ENCODE assay signal across 10 cellular contexts in genomic region chr6:33273924-33274902, GRCh38. TPM values are rescaled to one million over a fixed set of nuclear protein-coding genes. Genes with fewer than 3 reads are reported as not detected.
DNase-seq lines count a peak whose midpoint lies in the region; ATAC-seq, FAIRE-seq and TF ChIP-seq lines count a peak whose summit lies in the region.
"Had no signal": no experiment of that assay in that cellular context is flagged by ENCODE, and none has a peak within 500 bp of the region (broad histone marks: within the 10 kb centered on the region; RNA-seq: fewer than 3 reads in every experiment).

No MANE protein-coding gene starts in this region.

- H3K27ac Mint-ChIP-seq in CD4-positive, CD25-positive, alpha-beta regulatory T cell, result peak overlapping the region; percentile 72 to 99 (median 91)

- RAD21 ChIA-PET in GM12878 (lab: Charles Lee; ENCODE audit: unreplicated experiment), result no interaction called here

- no peaks in the 10 kb centered on the region for H3K9me3 Mint-ChIP-seq in CD4-positive, CD25-positive, alpha-beta regulatory T cell

- no peak overlapping the region for H4K5ac ChIP-seq in mesendoderm (ENCODE audit: low read length)

- peaks cover 31% of the 10 kb centered on the region for H3K36me3 ChIP-seq in CD4-positive, CD25-positive, alpha-beta regulatory T cell (ENCODE audit: control insufficient read depth, insufficient read depth, low read length)
- H3K36me3 ChIP-seq in HUES64 (ENCODE audit: insufficient read depth, low read length) (peaks cover 59% of the 10 kb centered on the region), GM12878 (ENCODE audit: control insufficient read depth in 2 of 2, insufficient read depth in 2 of 2, low read length in 1 of 2) (peaks cover 17 to 19% of the 10 kb centered on the region in 2 experiments), mesendoderm (ENCODE audit: control insufficient read depth, insufficient read depth, low read length) (peaks cover 15% of the 10 kb centered on the region)

- no TSS peak for BruUV-seq in GM12878 (replicated peaks; lab: Mats Ljungman, UMichigan)

- peak overlapping the region; percentile 94 to 100 (median 98) for H3K4me3 Mint-ChIP-seq in CD4-positive, CD25-positive, alpha-beta regulatory T cell

- peaks cover 70% of the 10 kb centered on the region for H3K79me2 ChIP-seq in GM12878 (ENCODE audit: control insufficient read depth, insufficient read depth, low read length)
- peaks cover 37% of the 10 kb centered on the region for H3K79me2 ChIP-seq in mesendoderm (ENCODE audit: control insufficient read depth, insufficient read depth, low read length)

- no peak overlapping the region for H2BK5ac ChIP-seq in mesendoderm (ENCODE audit: low read length)

- TF ChIP-seq POLR2A in GM12878 (IDR thresholded peaks at IDR 0.05; ENCODE audit: low read depth, low read length), result peak; percentile 51

- in situ Hi-C loops in GM12878 (cut with MboI), result no loop called here

- peak overlapping the region; percentile 97 for H3K9ac ChIP-seq in HUES64 (ENCODE audit: low read depth, low read length)
- peak overlapping the region; percentile 88 for H3K9ac ChIP-seq in GM12878 (ENCODE audit: control insufficient read depth, insufficient read depth, low read length)
- H3K9ac ChIP-seq in mesendoderm (ENCODE audit: low read length), result peak overlapping the region; percentile 100

- POLR2A ChIA-PET in GM12878 (lab: Charles Lee), result no interaction called here

- H3K4me3 ChIP-seq in CD4-positive, CD25-positive, alpha-beta regulatory T cell (ENCODE audit: low read depth, low read length), result peak overlapping the region; percentile 96
- H3K4me3 ChIP-seq in HUES64 (ENCODE audit: low read length) (peak overlapping the region; percentile 79), GM12878 (peak overlapping the region; percentile 87), mesendoderm (ENCODE audit: low read length) (peak overlapping the region; percentile 16)

- no peaks in the 10 kb centered on the region for H3K27me3 Mint-ChIP-seq in CD4-positive, CD25-positive, alpha-beta regulatory T cell

- peaks cover 21% of the 10 kb centered on the region for H3K36me3 Mint-ChIP-seq in CD4-positive, CD25-positive, alpha-beta regulatory T cell

- TF ChIP-seq EP300 in GM12878 (IDR thresholded peaks at IDR 0.05; ENCODE audit: borderline replicate concordance in 1 of 2, control insufficient read depth in 1 of 2, low read depth in 2 of 2, low read length in 2 of 2), result no peak

- no peak overlapping the region for H3K23ac ChIP-seq in mesendoderm (ENCODE audit: low read length)

- no peak overlapping the region for H2BK15ac ChIP-seq in mesendoderm (replicated peaks; ENCODE audit: low read depth)

- TF ChIP-seq CTCF in GM12878 (IDR thresholded peaks at IDR 0.05 in 2 of 3, conservative IDR thresholded peaks at IDR 0.05 in 1 of 3; ENCODE audit: control insufficient read depth in 2 of 3, extremely low read depth in 1 of 3, insufficient read depth in 1 of 3, low read depth in 3 of 3, low read length in 3 of 3), result no peak

- H3K27me3 ChIP-seq in CD4-positive, CD25-positive, alpha-beta regulatory T cell (ENCODE audit: control insufficient read depth, insufficient read depth, low read length), result no peaks in the 10 kb centered on the region
- H3K27me3 ChIP-seq in HUES64 (ENCODE audit: insufficient read depth, low read length) (no peaks in the 10 kb centered on the region), GM12878 (replicated peaks in 1 of 2; ENCODE audit: control insufficient read depth in 2 of 2, insufficient read depth in 2 of 2, low read length in 1 of 2) (no peaks in the 10 kb centered on the region), mesendoderm (ENCODE audit: insufficient read depth, low read length, poor library complexity) (no peaks in the 10 kb centered on the region)
- H3K27me3 ChIP-seq: left lung had no signal

- DNase-seq in CD4-positive, CD25-positive, alpha-beta regulatory T cell, result no peak
- DNase-seq in GM12878 (ENCODE audit: low read depth, low spot score), result no peak
- DNase-seq in mesendoderm, result no peak
- no peak for DNase-seq in OCI-M1 (lab: John Stamatoyannopoulos, UW)
- DNase-seq: left lung had no signal

- H2AFZ ChIP-seq in GM12878 (ENCODE audit: control insufficient read depth, low read depth, low read length), result no peak overlapping the region

- H3K9me3 ChIP-seq in CD4-positive, CD25-positive, alpha-beta regulatory T cell (ENCODE audit: control insufficient read depth in 2 of 2, low read length in 2 of 2), result no peaks in the 10 kb centered on the region
- H3K9me3 ChIP-seq in HUES64 (ENCODE audit: insufficient read depth, low read depth, low read length) (no peaks in the 10 kb centered on the region), GM12878 (replicated peaks; ENCODE audit: control insufficient read depth, insufficient read depth, low read length) (no peaks in the 10 kb centered on the region)
- H3K9me3 ChIP-seq: left lung had no signal

- H3K56ac ChIP-seq in mesendoderm (ENCODE audit: low read length), result peak overlapping the region; percentile 72

- no peak overlapping the region for H4K8ac ChIP-seq in mesendoderm (ENCODE audit: low read depth, low read length)

- TF ChIP-seq RAD21 in GM12878 (IDR thresholded peaks at IDR 0.05; ENCODE audit: insufficient read depth, low read depth, low read length), result no peak

- H3K4me1 Mint-ChIP-seq in CD4-positive, CD25-positive, alpha-beta regulatory T cell, result peaks cover 5 to 85% (median 42%) of the 10 kb centered on the region in 4 donors

- no peak overlapping the region for H2BK120ac ChIP-seq in mesendoderm (ENCODE audit: low read depth, low read length)

- H3K4ac ChIP-seq in mesendoderm (ENCODE audit: low read depth, low read length), result no peak overlapping the region

- no peak overlapping the region for H2AK5ac ChIP-seq in mesendoderm (ENCODE audit: low read length)

- no peak for ATAC-seq in CD4-positive, CD25-positive, alpha-beta regulatory T cell (ENCODE audit: low read depth in 2 of 2)
- ATAC-seq in GM12878 (no peak), GM19467 (IDR thresholded peaks at IDR 0.05; ENCODE audit: unreplicated experiment) (no peak), HG02623 (IDR thresholded peaks at IDR 0.05; ENCODE audit: unreplicated experiment) (no peak), GM18870 (IDR thresholded peaks at IDR 0.05; ENCODE audit: unreplicated experiment) (no peak)
- ATAC-seq: left lung had no signal

- no peak overlapping the region for H3K18ac ChIP-seq in mesendoderm (ENCODE audit: low read length)

- intact Hi-C loops in GM12878 (cut with micrococcal nuclease; ENCODE audit: unreplicated experiment), result no loop called here

- H3K4me2 ChIP-seq in GM12878 (ENCODE audit: control insufficient read depth, insufficient read depth) (peak overlapping the region; percentile 83), mesendoderm (ENCODE audit: low read length) (peak overlapping the region; percentile 60)

- peaks cover 75% of the 10 kb centered on the region for H3K4me1 ChIP-seq in CD4-positive, CD25-positive, alpha-beta regulatory T cell (ENCODE audit: control insufficient read depth, insufficient read depth, low read length, poor library complexity, severe bottlenecking)
- peaks cover 17% of the 10 kb centered on the region for H3K4me1 ChIP-seq in HUES64 (ENCODE audit: insufficient read depth, low read length)
- H3K4me1 ChIP-seq in GM12878 (ENCODE audit: control insufficient read depth, insufficient read depth, low read length), result peaks cover 22% of the 10 kb centered on the region
- peaks cover 6% of the 10 kb centered on the region for H3K4me1 ChIP-seq in mesendoderm (ENCODE audit: control insufficient read depth, low read depth, low read length)

- WGBS in HUES64, result 82% methylated on average over 14 of the region's 14 CpGs
- WGBS in GM12878 (ENCODE audit: insufficient coverage, insufficient replicate concordance, low lambda C conversion rate, missing lambda C conversion rate), result under 1% methylated on average over 14 of the region's 14 CpGs
- no CpG with 5 or more reads among the region's 14 CpGs for WGBS in mesendoderm (ENCODE audit: extremely low coverage, insufficient coverage, low lambda C conversion rate)

- H3K27ac ChIP-seq in CD4-positive, CD25-positive, alpha-beta regulatory T cell (ENCODE audit: insufficient read depth, low read length, poor library complexity, severe bottlenecking), result peak overlapping the region; percentile 90
- H3K27ac ChIP-seq in HUES64 (ENCODE audit: low read depth, low read length), result peak overlapping the region; percentile 97
- peak overlapping the region; percentile 97 for H3K27ac ChIP-seq in GM12878 (ENCODE audit: control insufficient read depth, insufficient read depth)
- no peak overlapping the region for H3K27ac ChIP-seq in mesendoderm (ENCODE audit: low read depth, low read length)
- H3K27ac ChIP-seq: left lung had no signal

- SMC1A ChIA-PET in GM12878 (lab: Charles Lee; ENCODE audit: uncharacterized antibody, unreplicated experiment), result interaction anchor here (0.6 kb wide), 1 partner anchor 101 kb away, joined by 3 read pairs; no protein-coding TSS in a partner anchor

- H3K79me1 ChIP-seq in mesendoderm (ENCODE audit: low read length), result peaks cover 15% of the 10 kb centered on the region

- CTCF ChIA-PET in GM12878 (lab: Yijun Ruan, JAX), result interaction anchor here (0.6 to 1.1 kb wide), 2 partner anchors 70 to 152 kb away, joined by 3 to 4 read pairs; no protein-coding TSS in a partner anchor

- no peak for FAIRE-seq in GM12878 (lab: Jason Lieb, UNC)
- FAIRE-seq: GM18507 had no signal

- peaks cover 6% of the 10 kb centered on the region for H4K20me1 ChIP-seq in GM12878 (ENCODE audit: control insufficient read depth, insufficient read depth)

RNA-seq across cellular contexts. Expression of gene RPS18, which starts 2.3 kb away (rescaled TPM):
- total RNA-seq in CD4-positive, CD25-positive, alpha-beta regulatory T cell, result 2,198 TPM
- polyA plus RNA-seq in CD4-positive, CD25-positive, alpha-beta regulatory T cell, result over 10,000 TPM in 1 of 4 donors, 1,000 to 10,000 TPM in 3; 7,008 to 10,525 (median 8,528) TPM
- polyA plus RNA-seq in HUES64 (2013, experiment 1 of 2), result 3,079 TPM
- polyA plus RNA-seq in HUES64 (2013, experiment 2 of 2), result 3,172 TPM
- total RNA-seq in GM12878 (2013; cell fraction: nucleolus; rRNA removed), result 558 and 624 TPM in 2 replicates
- total RNA-seq in GM12878 (2014; rRNA removed) (6,753 and 7,288 TPM in 2 replicates), GM12878 (2014; rRNA removed; fragmentation: Illumina TruSeq; extraction: Trizol) (7,180 and 7,566 TPM in 2 replicates), GM12878 (2021) (5,526 and 5,774 TPM in 2 replicates)
- polyA plus RNA-seq in GM12878 (2011; ENCODE audit: low read depth), result 17,971 TPM
- polyA plus RNA-seq in GM12878 (2011; rRNA removed) (8,077 and 9,878 TPM in 2 replicates), GM12878 (2014; fragmentation: Illumina TruSeq; extraction: Trizol) (7,632 and 8,884 TPM in 2 replicates), GM12878 (2014; fragmentation: Nextera tagmentation; extraction: Ambion mirVana) (over 10,000 TPM; 17,270 to 20,828 TPM), GM12878 (2014; rRNA removed) (9,185 and 10,303 TPM in 2 replicates), GM12878 (2016; fragmentation: Nextera tagmentation; extraction: Ambion mirVana) (1,000 to 10,000 TPM; 4,228 to 4,318 TPM)
- 10,835 and 16,153 TPM in 2 replicates for polyA plus RNA-seq in GM12878 (2011; cell fraction: cytosol; rRNA removed)
- polyA plus RNA-seq in GM12878 (2011; cell fraction: nucleus; rRNA removed), result 3,547 and 5,859 TPM in 2 replicates
- 12,427 and 13,567 TPM in 2 replicates for polyA plus RNA-seq in GM12878 (2012)
- 5,090 and 5,101 TPM in 2 replicates for polyA minus RNA-seq in GM12878 (2011; rRNA and poly(A)+ RNA removed)
- polyA minus RNA-seq in GM12878 (2011; cell fraction: cytosol; rRNA and poly(A)+ RNA removed), result 963 and 1,029 TPM in 2 replicates
- polyA minus RNA-seq in GM12878 (2011; cell fraction: nucleus; rRNA and poly(A)+ RNA removed), result 288 and 344 TPM in 2 replicates
- polyA plus RNA-seq in mesendoderm (2013, experiment 1 of 2), result 7,321 TPM
- polyA plus RNA-seq in mesendoderm (2013, experiment 2 of 2), result 7,202 TPM

RNA-seq across cellular contexts. Expression of gene VPS52, which starts 2.5 kb away (rescaled TPM):
- 70.6 TPM for total RNA-seq in CD4-positive, CD25-positive, alpha-beta regulatory T cell
- 10 to 100 TPM; 12.4 to 17.4 (median 15.0) TPM for polyA plus RNA-seq in CD4-positive, CD25-positive, alpha-beta regulatory T cell
- 35.7 TPM for polyA plus RNA-seq in HUES64 (2013, experiment 1 of 2)
- polyA plus RNA-seq in HUES64 (2013, experiment 2 of 2), result 35.3 TPM
- 85.4 and 91.2 TPM in 2 replicates for total RNA-seq in GM12878 (2013; cell fraction: nucleolus; rRNA removed)
- total RNA-seq in GM12878 (2014; rRNA removed) (32.4 and 33.9 TPM in 2 replicates), GM12878 (2014; rRNA removed; fragmentation: Illumina TruSeq; extraction: Trizol) (20.9 and 22.1 TPM in 2 replicates), GM12878 (2021) (36.1 and 38.1 TPM in 2 replicates)
- polyA plus RNA-seq in GM12878 (2011; ENCODE audit: low read depth), result 38.1 TPM
- polyA plus RNA-seq in GM12878 (2011; rRNA removed) (29.7 and 52.7 TPM in 2 replicates), GM12878 (2014; fragmentation: Illumina TruSeq; extraction: Trizol) (34.1 and 47.1 TPM in 2 replicates), GM12878 (2014; fragmentation: Nextera tagmentation; extraction: Ambion mirVana) (10 to 100 TPM; 11.3 to 13.2 TPM), GM12878 (2014; rRNA removed) (47.0 and 51.2 TPM in 2 replicates), GM12878 (2016; fragmentation: Nextera tagmentation; extraction: Ambion mirVana) (10 to 100 TPM; 36.0 to 37.3 TPM)
- 47.5 and 60.5 TPM in 2 replicates for polyA plus RNA-seq in GM12878 (2011; cell fraction: cytosol; rRNA removed)
- polyA plus RNA-seq in GM12878 (2011; cell fraction: nucleus; rRNA removed), result 264 and 288 TPM in 2 replicates
- polyA plus RNA-seq in GM12878 (2012), result 34.5 and 39.0 TPM in 2 replicates
- polyA minus RNA-seq in GM12878 (2011; rRNA and poly(A)+ RNA removed), result 84.5 and 88.1 TPM in 2 replicates
- polyA minus RNA-seq in GM12878 (2011; cell fraction: cytosol; rRNA and poly(A)+ RNA removed), result 17.4 and 24.1 TPM in 2 replicates
- 94.5 and 122 TPM in 2 replicates for polyA minus RNA-seq in GM12878 (2011; cell fraction: nucleus; rRNA and poly(A)+ RNA removed)
- polyA plus RNA-seq in mesendoderm (2013, experiment 1 of 2), result 39.9 TPM
- polyA plus RNA-seq in mesendoderm (2013, experiment 2 of 2), result 39.6 TPM

RNA-seq across cellular contexts. Expression of gene B3GALT4, which starts 2.7 kb away (rescaled TPM):
- total RNA-seq in CD4-positive, CD25-positive, alpha-beta regulatory T cell, result 17.5 TPM
- 10 to 100 TPM; 27.5 to 35.9 (median 31.2) TPM for polyA plus RNA-seq in CD4-positive, CD25-positive, alpha-beta regulatory T cell
- 1.5 TPM for polyA plus RNA-seq in HUES64 (2013, experiment 1 of 2)
- 2.3 TPM for polyA plus RNA-seq in HUES64 (2013, experiment 2 of 2)
- 14.5 and 15.4 TPM in 2 replicates for total RNA-seq in GM12878 (2013; cell fraction: nucleolus; rRNA removed)
- 6.8 and 8.2 TPM in 2 replicates for total RNA-seq in GM12878 (2014; rRNA removed)
- 2.8 and 2.9 TPM in 2 replicates for total RNA-seq in GM12878 (2014; rRNA removed; fragmentation: Illumina TruSeq; extraction: Trizol)
- total RNA-seq in GM12878 (2021), result 6.2 and 6.5 TPM in 2 replicates
- 1.5 TPM for polyA plus RNA-seq in GM12878 (2011; ENCODE audit: low read depth)
- polyA plus RNA-seq in GM12878 (2011; rRNA removed), result 1.0 and 1.8 TPM in 2 replicates
- polyA plus RNA-seq in GM12878 (2011; cell fraction: cytosol; rRNA removed), result 2.4 and 3.0 TPM in 2 replicates
- polyA plus RNA-seq in GM12878 (2011; cell fraction: nucleus; rRNA removed), result 3.8 and 4.4 TPM in 2 replicates
- polyA plus RNA-seq in GM12878 (2012), result 5.8 TPM in 2 replicates
- polyA plus RNA-seq in GM12878 (2014; fragmentation: Illumina TruSeq; extraction: Trizol), result 0.33 and 0.98 TPM in 2 replicates
- under 1 TPM; 0.27 to 0.37 TPM for polyA plus RNA-seq in GM12878 (2014; fragmentation: Nextera tagmentation; extraction: Ambion mirVana)
- polyA plus RNA-seq in GM12878 (2014; rRNA removed), result 4.6 and 5.1 TPM in 2 replicates
- polyA plus RNA-seq in GM12878 (2016; fragmentation: Nextera tagmentation; extraction: Ambion mirVana), result 1 to 10 TPM; 2.4 to 3.8 TPM
- 2.7 and 7.0 TPM in 2 replicates for polyA minus RNA-seq in GM12878 (2011; rRNA and poly(A)+ RNA removed)
- 1.7 and 3.2 TPM in 2 replicates for polyA minus RNA-seq in GM12878 (2011; cell fraction: cytosol; rRNA and poly(A)+ RNA removed)
- 12.5 and 20.7 TPM in 2 replicates for polyA minus RNA-seq in GM12878 (2011; cell fraction: nucleus; rRNA and poly(A)+ RNA removed)
- polyA plus RNA-seq in mesendoderm (2013, experiment 1 of 2), result 0.73 TPM
- polyA plus RNA-seq in mesendoderm (2013, experiment 2 of 2), result 0.92 TPM

RNA-seq across cellular contexts. Expression of gene WDR46, which starts 14.8 kb away (rescaled TPM):
- 31.5 TPM for total RNA-seq in CD4-positive, CD25-positive, alpha-beta regulatory T cell
- 10 to 100 TPM; 50.6 to 54.0 (median 52.0) TPM for polyA plus RNA-seq in CD4-positive, CD25-positive, alpha-beta regulatory T cell
- 69.4 TPM for polyA plus RNA-seq in HUES64 (2013, experiment 1 of 2)
- polyA plus RNA-seq in HUES64 (2013, experiment 2 of 2), result 54.5 TPM
- total RNA-seq in GM12878 (2013; cell fraction: nucleolus; rRNA removed), result 48.9 and 51.3 TPM in 2 replicates
- 82.7 and 98.4 TPM in 2 replicates for total RNA-seq in GM12878 (2014; rRNA removed)
- total RNA-seq in GM12878 (2014; rRNA removed; fragmentation: Illumina TruSeq; extraction: Trizol), result 93.9 and 98.0 TPM in 2 replicates
- 90.4 and 96.4 TPM in 2 replicates for total RNA-seq in GM12878 (2021)
- polyA plus RNA-seq in GM12878 (2011; ENCODE audit: low read depth), result 30.0 TPM
- 31.7 and 50.0 TPM in 2 replicates for polyA plus RNA-seq in GM12878 (2011; rRNA removed)
- polyA plus RNA-seq in GM12878 (2011; cell fraction: cytosol; rRNA removed), result 55.6 and 72.4 TPM in 2 replicates
- 141 and 154 TPM in 2 replicates for polyA plus RNA-seq in GM12878 (2011; cell fraction: nucleus; rRNA removed)
- 42.3 and 52.4 TPM in 2 replicates for polyA plus RNA-seq in GM12878 (2012)
- 58.9 and 66.9 TPM in 2 replicates for polyA plus RNA-seq in GM12878 (2014; fragmentation: Illumina TruSeq; extraction: Trizol)
- 10 to 100 TPM; 10.1 to 23.5 TPM for polyA plus RNA-seq in GM12878 (2014; fragmentation: Nextera tagmentation; extraction: Ambion mirVana)
- polyA plus RNA-seq in GM12878 (2014; rRNA removed), result 75.5 and 88.6 TPM in 2 replicates
- 100 to 1,000 TPM; 134 to 147 TPM for polyA plus RNA-seq in GM12878 (2016; fragmentation: Nextera tagmentation; extraction: Ambion mirVana)
- 78.2 and 78.6 TPM in 2 replicates for polyA minus RNA-seq in GM12878 (2011; rRNA and poly(A)+ RNA removed)
- 32.6 and 39.4 TPM in 2 replicates for polyA minus RNA-seq in GM12878 (2011; cell fraction: cytosol; rRNA and poly(A)+ RNA removed)
- polyA minus RNA-seq in GM12878 (2011; cell fraction: nucleus; rRNA and poly(A)+ RNA removed), result 43.9 and 77.9 TPM in 2 replicates
- polyA plus RNA-seq in mesendoderm (2013, experiment 1 of 2), result 116 TPM
- 117 TPM for polyA plus RNA-seq in mesendoderm (2013, experiment 2 of 2)

RNA-seq across cellular contexts. Expression of gene PFDN6, which starts 15.2 kb away (rescaled TPM):
- 20.0 TPM for total RNA-seq in CD4-positive, CD25-positive, alpha-beta regulatory T cell
- polyA plus RNA-seq in CD4-positive, CD25-positive, alpha-beta regulatory T cell, result 10 to 100 TPM; 33.7 to 47.0 (median 38.4) TPM
- polyA plus RNA-seq in HUES64 (2013, experiment 1 of 2), result 90.9 TPM
- 95.3 TPM for polyA plus RNA-seq in HUES64 (2013, experiment 2 of 2)
- 15.0 and 16.1 TPM in 2 replicates for total RNA-seq in GM12878 (2013; cell fraction: nucleolus; rRNA removed)
- total RNA-seq in GM12878 (2014; rRNA removed), result 110 and 131 TPM in 2 replicates
- total RNA-seq in GM12878 (2014; rRNA removed; fragmentation: Illumina TruSeq; extraction: Trizol), result 134 and 141 TPM in 2 replicates
- 87.8 and 91.8 TPM in 2 replicates for total RNA-seq in GM12878 (2021)
- polyA plus RNA-seq in GM12878 (2011; ENCODE audit: low read depth), result 149 TPM
- 73.4 and 83.5 TPM in 2 replicates for polyA plus RNA-seq in GM12878 (2011; rRNA removed)
- 37.7 and 46.6 TPM in 2 replicates for polyA plus RNA-seq in GM12878 (2011; cell fraction: cytosol; rRNA removed)
- 53.0 and 60.5 TPM in 2 replicates for polyA plus RNA-seq in GM12878 (2011; cell fraction: nucleus; rRNA removed)
- polyA plus RNA-seq in GM12878 (2012), result 83.0 and 98.2 TPM in 2 replicates
- 168 and 182 TPM in 2 replicates for polyA plus RNA-seq in GM12878 (2014; fragmentation: Illumina TruSeq; extraction: Trizol)
- polyA plus RNA-seq in GM12878 (2014; fragmentation: Nextera tagmentation; extraction: Ambion mirVana), result 1 to 10 TPM; 3.1 to 5.7 TPM
- polyA plus RNA-seq in GM12878 (2014; rRNA removed), result 164 and 165 TPM in 2 replicates
- 10 to 100 TPM; 27.7 to 35.7 TPM for polyA plus RNA-seq in GM12878 (2016; fragmentation: Nextera tagmentation; extraction: Ambion mirVana)
- 20.4 and 20.6 TPM in 2 replicates for polyA minus RNA-seq in GM12878 (2011; rRNA and poly(A)+ RNA removed)
- 10.8 and 12.3 TPM in 2 replicates for polyA minus RNA-seq in GM12878 (2011; cell fraction: cytosol; rRNA and poly(A)+ RNA removed)
- polyA minus RNA-seq in GM12878 (2011; cell fraction: nucleus; rRNA and poly(A)+ RNA removed), result 25.8 and 32.7 TPM in 2 replicates
- polyA plus RNA-seq in mesendoderm (2013, experiment 1 of 2), result 82.0 TPM
- polyA plus RNA-seq in mesendoderm (2013, experiment 2 of 2), result 81.7 TPM

Comparison
In these comparisons a context has a peak if more than half of its experiments do, and no peak if none do; other contexts are left out.
1. H3K4me3 ChIP-seq: peak in every context shown above with its lines; median percentile 96 in CD4-positive, CD25-positive, alpha-beta regulatory T cell; 87 in GM12878; 79 in HUES64; 16 in mesendoderm.